ENCODE assay signal across 8 cellular contexts in genomic region chrX:49309401-49309981, GRCh38. TPM values are rescaled to one million over a fixed set of nuclear protein-coding genes. Genes with fewer than 3 reads are reported as not detected.
DNase-seq lines count a peak whose midpoint lies in the region; ATAC-seq and TF ChIP-seq lines count a peak whose summit lies in the region.

No MANE protein-coding gene starts in this region.

- no peaks in the 10 kb centered on the region for H3K9me3 Mint-ChIP-seq in activated T-cell treated with anti-CD3 and anti-CD28 coated beads, Interleukin-2, amount 50 U/mL, for 4 hours

- peaks cover 20% of the 10 kb centered on the region for H3K4me1 Mint-ChIP-seq in activated T-cell treated with anti-CD3 and anti-CD28 coated beads, Interleukin-2, amount 50 U/mL, for 4 hours (ENCODE audit: low read depth)

- POLR2A ChIA-PET in HEK293T (lab: Yijun Ruan, JAX) = no interaction called here

- H3K4me1 ChIP-seq in right lobe of liver (no peaks in the 10 kb centered on the region), transverse colon (peaks cover 0 to 11% (median 8%) of the 10 kb centered on the region in 4 donors)

- TF ChIP-seq POLR2A in right lobe of liver (IDR thresholded peaks at IDR 0.05) (no peak), transverse colon (IDR thresholded peaks at IDR 0.05) (no peak)

- no peak for TF ChIP-seq CTCF in cardiac fibroblast (IDR thresholded peaks at IDR 0.05; ENCODE audit: low read depth, low read length)
- TF ChIP-seq CTCF in right lobe of liver (IDR thresholded peaks at IDR 0.05) = no peak
- TF ChIP-seq CTCF in transverse colon (IDR thresholded peaks at IDR 0.05) = no peak

- no peak for DNase-seq in activated T-cell treated with anti-CD3 and anti-CD28 coated beads, Interleukin-2, amount 50 U/mL, for 4 hours
- DNase-seq in activated T-cell treated with anti-CD3 and anti-CD28 coated beads, Interleukin-2, amount 50 U/mL, for 1 hour = no peak
- peak; percentile 36 to 41 for DNase-seq in cardiac fibroblast (ENCODE audit: low read depth in 2 of 2)
- DNase-seq in right lobe of liver = no peak
- DNase-seq in transverse colon = no peak
- no peak for DNase-seq in HEK293T (ENCODE audit: extremely low spot score)
- no peak for DNase-seq in epidermal melanocyte (ENCODE audit: insufficient read length, low spot score)

- peak; percentile 55 to 72 for ATAC-seq in activated T-cell treated with anti-CD3 and anti-CD28 coated beads, Interleukin-2, amount 50 U/mL, for 4 hours
- ATAC-seq in right lobe of liver (peak; percentile 45 to 69 (median 52)), GM18520 (IDR thresholded peaks at IDR 0.05; ENCODE audit: unreplicated experiment) (no peak)

- H3K27me3 ChIP-seq in right lobe of liver = no peaks in the 10 kb centered on the region
- no peaks in the 10 kb centered on the region for H3K27me3 ChIP-seq in transverse colon

- H3K9me3 ChIP-seq in right lobe of liver (no peaks in the 10 kb centered on the region), transverse colon (no peaks in the 10 kb centered on the region)

- CTCF ChIA-PET in HEK293T (lab: Yijun Ruan, JAX) = no interaction called here

- no peak for TF ChIP-seq EP300 in transverse colon (IDR thresholded peaks at IDR 0.05; ENCODE audit: low read depth)

- intact Hi-C loops in right lobe of liver (cut with DNase I) = no loop called here
- intact Hi-C loops in transverse colon (cut with DNase I; ENCODE audit: low total_unique reads) = no loop called here

- H3K27me3 Mint-ChIP-seq in activated T-cell treated with anti-CD3 and anti-CD28 coated beads, Interleukin-2, amount 50 U/mL, for 4 hours (ENCODE audit: low read depth) = no peaks in the 10 kb centered on the region

- WGBS in right lobe of liver (ENCODE audit: insufficient coverage, low coverage, low lambda C conversion rate, missing lambda C conversion rate) = 20% methylated on average over 8 of the region's 8 CpGs
- 32% methylated on average over 8 of the region's 8 CpGs; no CpG with 5 or more reads in 1 of the 2 donors for WGBS in transverse colon (ENCODE audit: low coverage in 1 of 2), 2 donors

- H3K36me3 ChIP-seq in right lobe of liver (no peaks in the 10 kb centered on the region), transverse colon (no peaks in the 10 kb centered on the region)

- peak overlapping the region; percentile 27 to 43 (median 42) for H3K27ac ChIP-seq in right lobe of liver
- peak overlapping the region; percentile 42 to 80 (median 70) for H3K27ac ChIP-seq in transverse colon

- H3K4me3 ChIP-seq in cardiac fibroblast (replicated peaks in 1 of 2; ENCODE audit: low read depth in 2 of 2, low read length in 2 of 2) = peak overlapping the region in 1 of 2 donors; percentile 44
- peak overlapping the region; percentile 16 to 29 (median 23) for H3K4me3 ChIP-seq in right lobe of liver
- peak overlapping the region; percentile 5 to 44 (median 22) for H3K4me3 ChIP-seq in transverse colon

- in situ Hi-C loops in transverse colon (cut with MboI; ENCODE audit: low pct_ligation_motif_present in 1 of 4, low pct_unique_long_range_greater_than_20kb in 1 of 4, low sequenced_read_pairs in 3 of 4) = no loop called here

- peak overlapping the region; percentile 75 for H3K4me3 Mint-ChIP-seq in activated T-cell treated with anti-CD3 and anti-CD28 coated beads, Interleukin-2, amount 50 U/mL, for 4 hours

- H3K36me3 Mint-ChIP-seq in activated T-cell treated with anti-CD3 and anti-CD28 coated beads, Interleukin-2, amount 50 U/mL, for 4 hours (ENCODE audit: insufficient read depth) = no peaks in the 10 kb centered on the region

TF ChIP-seq in HEK293T, 16 proteins besides CTCF, POLR2A, EP300 and RAD21:
- TF ChIP-seq CTBP1 (IDR thresholded peaks at IDR 0.05; ENCODE audit: borderline replicate concordance) (no peak), SP1 (IDR thresholded peaks at IDR 0.05) (no peak), FOXA1 (IDR thresholded peaks at IDR 0.05) (no peak), L3MBTL2 (conservative IDR thresholded peaks at IDR 0.05) (no peak), ARNT (IDR thresholded peaks at IDR 0.05) (no peak)
- TF ChIP-seq, protein P1, sequence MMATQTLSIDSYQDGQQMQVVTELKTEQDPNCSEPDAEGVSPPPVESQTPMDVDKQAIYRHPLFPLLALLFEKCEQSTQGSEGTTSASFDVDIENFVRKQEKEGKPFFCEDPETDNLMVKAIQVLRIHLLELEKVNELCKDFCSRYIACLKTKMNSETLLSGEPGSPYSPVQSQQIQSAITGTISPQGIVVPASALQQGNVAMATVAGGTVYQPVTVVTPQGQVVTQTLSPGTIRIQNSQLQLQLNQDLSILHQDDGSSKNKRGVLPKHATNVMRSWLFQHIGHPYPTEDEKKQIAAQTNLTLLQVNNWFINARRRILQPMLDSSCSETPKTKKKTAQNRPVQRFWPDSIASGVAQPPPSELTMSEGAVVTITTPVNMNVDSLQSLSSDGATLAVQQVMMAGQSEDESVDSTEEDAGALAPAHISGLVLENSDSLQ (IDR thresholded peaks at IDR 0.05) = no peak

RNA-seq across cellular contexts. Expression of gene GAGE10, which starts 6.0 kb away (rescaled TPM):
- total RNA-seq in activated T-cell treated with anti-CD3 and anti-CD28 coated beads, Interleukin-2, amount 50 U/mL, for 4 hours = not detected
- total RNA-seq in right lobe of liver (not detected), transverse colon (not detected)

RNA-seq across cellular contexts. Expression of gene GAGE12J, which starts 12.3 kb away (rescaled TPM):
- total RNA-seq in activated T-cell treated with anti-CD3 and anti-CD28 coated beads, Interleukin-2, amount 50 U/mL, for 4 hours = not detected
- total RNA-seq in right lobe of liver = not detected
- total RNA-seq in transverse colon = not detected

RNA-seq across cellular contexts. Expression of gene GAGE13, which starts 21.9 kb away (rescaled TPM):
- total RNA-seq in activated T-cell treated with anti-CD3 and anti-CD28 coated beads, Interleukin-2, amount 50 U/mL, for 4 hours = not detected
- not detected for total RNA-seq in right lobe of liver
- not detected for total RNA-seq in transverse colon

RNA-seq across cellular contexts. Expression of gene PPP1R3F, which starts 39.9 kb away (rescaled TPM):
- 1 to 10 TPM; 2.4 to 3.4 (median 3.1) TPM for total RNA-seq in activated T-cell treated with anti-CD3 and anti-CD28 coated beads, Interleukin-2, amount 50 U/mL, for 4 hours
- total RNA-seq in right lobe of liver (1 to 10 TPM; 1.6 to 4.0 (median 2.2) TPM), transverse colon (10 to 100 TPM in 1 of 4 donors, 1 to 10 TPM in 3; 2.0 to 18.7 (median 2.8) TPM)

RNA-seq across cellular contexts. Expression of gene FOXP3, which starts 45.0 kb away (rescaled TPM):
- total RNA-seq in activated T-cell treated with anti-CD3 and anti-CD28 coated beads, Interleukin-2, amount 50 U/mL, for 4 hours = 10 to 100 TPM; 14.7 to 18.5 (median 16.1) TPM
- total RNA-seq in right lobe of liver = 1 to 10 TPM in 1 of 6 experiments, under 1 TPM in 5; 0.18 to 1.2 (median 0.32) TPM
- total RNA-seq in transverse colon = not detected

Comparison
In these comparisons a context has a peak if more than half of its experiments do, and no peak if none do; other contexts are left out.
1. DNase-seq: peak in cardiac fibroblast (2 of 2); none in activated T-cell treated with anti-CD3 and anti-CD28 coated beads, Interleukin-2, amount 50 U/mL, for 4 hours (single experiment), activated T-cell treated with anti-CD3 and anti-CD28 coated beads, Interleukin-2, amount 50 U/mL, for 1 hour (single experiment), right lobe of liver (0 of 3), transverse colon (single experiment), HEK293T (single experiment) and epidermal melanocyte (single experiment).